In genomic region chr14:24858052-24858451, GRCh38 we compare ENCODE assay signal across 28 cellular contexts.
"Had no signal": no experiment of that assay in that cellular context is flagged by ENCODE, and none has a peak within 500 bp of the region (broad histone marks: within the 10 kb centered on the region; RNA-seq: fewer than 3 reads in every experiment).

No MANE protein-coding gene starts in this region.

- H3K4me1 Mint-ChIP-seq: central memory CD8-positive, alpha-beta T cell; naive thymus-derived CD4-positive, alpha-beta T cell; stimulated activated memory B cell treated with anti-CD40 and anti-IgM and Interleukin-4, amounts not matched to agents 10 μg/mL and 1 μg/mL and 100 μg/mL, for 72 hours had no signal

- H3K9me3 Mint-ChIP-seq: central memory CD8-positive, alpha-beta T cell; naive thymus-derived CD4-positive, alpha-beta T cell; nephron; stimulated activated memory B cell treated with anti-CD40 and anti-IgM and Interleukin-4, amounts not matched to agents 10 μg/mL and 1 μg/mL and 100 μg/mL, for 72 hours had no signal

- DNase-seq: dermis blood vessel endothelial cell; foreskin fibroblast; gastrocnemius medialis; head of caudate nucleus; kidney; mesenchymal stem cell; midbrain; naive thymus-derived CD4-positive, alpha-beta T cell; nucleus accumbens; right cardiac atrium; sigmoid colon; spleen; stimulated activated CD4-positive, alpha-beta T cell treated with anti-CD3 and anti-CD28 coated beads, Interleukin-4, amount 100 ng/mL, for 4 hours; stimulated activated naive CD8-positive, alpha-beta T cell treated with anti-CD3 and anti-CD28 coated beads, Interleukin-15, Interleukin-2, amounts not matched to agents 100 U/mL and 50 U/mL, for 24 hours; substantia nigra; testis; tibial artery; upper lobe of left lung had no signal

- ATAC-seq: esophagus mucosa; gastrocnemius medialis; left lobe of liver; naive thymus-derived CD4-positive, alpha-beta T cell; right cardiac atrium; stimulated activated memory B cell treated with anti-CD40 and anti-IgM and Interleukin-4, amounts not matched to agents 10 μg/mL and 1 μg/mL and 100 μg/mL, for 72 hours; stimulated activated naive CD8-positive, alpha-beta T cell treated with anti-CD3 and anti-CD28 coated beads, Interleukin-15, Interleukin-2, amounts not matched to agents 100 U/mL and 50 U/mL, for 24 hours had no signal

- H3K36me3 Mint-ChIP-seq: naive thymus-derived CD4-positive, alpha-beta T cell; stimulated activated memory B cell treated with anti-CD40 and anti-IgM and Interleukin-4, amounts not matched to agents 10 μg/mL and 1 μg/mL and 100 μg/mL, for 72 hours had no signal

- H3K36me3 ChIP-seq: gastrocnemius medialis, prostate gland, spleen, tibial artery had no signal

- H3K27ac ChIP-seq: coronary artery, epithelial cell of prostate, hepatocyte, prostate gland, sigmoid colon, skin epidermis, spleen, testis, tibial artery had no signal

- H3K9me3 ChIP-seq: gastrocnemius medialis, prostate gland, sigmoid colon, spleen, testis, tibial artery, upper lobe of left lung had no signal

- H3K27ac Mint-ChIP-seq: naive thymus-derived CD4-positive, alpha-beta T cell; stimulated activated memory B cell treated with anti-CD40 and anti-IgM and Interleukin-4, amounts not matched to agents 10 μg/mL and 1 μg/mL and 100 μg/mL, for 72 hours had no signal

- H3K4me3 ChIP-seq: coronary artery, gastrocnemius medialis, hepatocyte, prostate gland, sigmoid colon, skin epidermis, spleen, testis, tibial artery, upper lobe of left lung had no signal

- H3K4me1 ChIP-seq: gastrocnemius medialis, prostate gland, spleen, testis, tibial artery had no signal

- H3K4me3 Mint-ChIP-seq: central memory CD8-positive, alpha-beta T cell; naive thymus-derived CD4-positive, alpha-beta T cell; nephron; stimulated activated memory B cell treated with anti-CD40 and anti-IgM and Interleukin-4, amounts not matched to agents 10 μg/mL and 1 μg/mL and 100 μg/mL, for 72 hours had no signal

- H3K27me3 ChIP-seq: gastrocnemius medialis, hepatocyte, sigmoid colon, testis, tibial artery, upper lobe of left lung had no signal
